8 cellular contexts compared by ENCODE assay signal in the genomic region with DNA sequence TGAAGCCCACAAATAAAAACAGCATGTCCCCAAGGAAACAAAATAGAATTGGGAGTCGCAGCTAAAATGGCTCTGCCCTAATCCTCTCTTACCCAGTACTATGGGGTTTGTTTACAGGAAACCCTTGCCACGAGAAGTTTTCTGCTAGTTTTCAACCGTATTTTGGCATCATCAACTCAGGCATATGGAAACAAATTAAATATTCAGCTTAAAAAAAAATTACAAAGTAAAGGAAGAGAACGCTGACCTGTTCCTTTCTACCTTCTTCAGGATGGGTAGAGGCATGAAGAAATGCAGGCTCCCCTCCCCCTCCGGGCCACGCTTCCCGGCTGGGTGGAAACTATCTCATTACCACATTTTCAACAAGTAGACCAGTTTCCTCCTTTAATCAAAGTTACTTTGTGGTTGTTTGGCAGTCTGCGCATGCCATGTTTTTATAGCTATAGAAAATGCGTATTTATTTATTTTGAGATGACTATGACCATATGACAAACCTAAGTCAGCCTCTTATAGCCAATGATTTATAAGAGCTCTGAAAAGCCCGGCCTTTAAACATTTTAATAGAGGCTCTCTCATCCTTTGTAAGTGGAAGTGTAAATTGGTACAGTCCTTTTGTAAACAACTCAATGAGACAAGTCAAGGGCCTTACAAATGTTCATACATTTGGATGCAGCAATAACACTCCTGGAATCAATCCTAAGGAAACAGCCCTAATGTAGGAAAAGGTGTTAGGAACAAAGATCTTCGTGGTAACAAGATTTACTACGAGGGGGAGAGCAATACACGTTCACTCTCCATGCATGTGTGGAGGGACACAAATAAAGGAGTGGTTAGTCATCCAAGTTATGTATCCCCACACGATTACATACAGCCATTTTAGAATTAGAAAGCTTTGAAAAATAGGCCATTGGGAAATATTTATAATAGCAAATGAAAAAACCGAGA. TPM values are rescaled to one million over a fixed set of nuclear protein-coding genes. Genes with fewer than 3 reads are reported as not detected.
DNase-seq lines count a peak whose midpoint lies in the region; ATAC-seq lines count a peak whose summit lies in the region.

No MANE protein-coding gene starts in this region.

- intact Hi-C loops in left ventricle myocardium superior (cut with micrococcal nuclease): no loop called here

- no peaks in the 10 kb centered on the region for H3K27me3 Mint-ChIP-seq in CD8-positive, alpha-beta memory T cell

- peak overlapping the region; percentile 55 for H3K4me3 ChIP-seq in CD8-positive, alpha-beta memory T cell (ENCODE audit: low read length)

- H3K27ac Mint-ChIP-seq in CD8-positive, alpha-beta memory T cell: peak overlapping the region; percentile 94 to 98 (median 97)

- H3K4me1 ChIP-seq in CD8-positive, alpha-beta memory T cell (ENCODE audit: insufficient read depth, low read length): peaks cover 25% of the 10 kb centered on the region

- H3K36me3 ChIP-seq in CD8-positive, alpha-beta memory T cell (ENCODE audit: insufficient read depth, low read length): no peaks in the 10 kb centered on the region

- H3K9me3 Mint-ChIP-seq in CD8-positive, alpha-beta memory T cell: no peaks in the 10 kb centered on the region

- H3K4me1 Mint-ChIP-seq in CD8-positive, alpha-beta memory T cell: peaks cover 26 to 41% (median 28%) of the 10 kb centered on the region in 3 donors

- ATAC-seq in HG02678 (IDR thresholded peaks at IDR 0.05; ENCODE audit: unreplicated experiment) (peak; percentile 40), left ventricle myocardium superior (peak; percentile 46), HG03469 (IDR thresholded peaks at IDR 0.05; ENCODE audit: unreplicated experiment) (no peak), GM19023 (IDR thresholded peaks at IDR 0.05; ENCODE audit: unreplicated experiment) (no peak)

- DNase-seq in CD8-positive, alpha-beta memory T cell: peak; percentile 43 to 88 (median 85)
- DNase-seq in NOMO-1 treated with DMSO at 0.1 percent for 48 hours (lab: John Stamatoyannopoulos, UW; ENCODE audit: unreplicated experiment): peak; percentile 64
- peak; percentile 76 for DNase-seq in activated T-cell treated with anti-CD3 and anti-CD28 coated beads, Interleukin-2, amount 50 U/mL, for 1 hour
- peak; percentile 60 for DNase-seq in left ventricle myocardium superior
- DNase-seq in stimulated activated CD4-positive, alpha-beta T cell treated with anti-CD3 and anti-CD28 coated beads, Interleukin-15, amount 100 ng/mL, for 48 hours (ENCODE audit: low read depth in 2 of 2): peak; percentile 61

- H3K9me3 ChIP-seq in CD8-positive, alpha-beta memory T cell (ENCODE audit: low read length): no peaks in the 10 kb centered on the region

- H3K27me3 ChIP-seq in CD8-positive, alpha-beta memory T cell (ENCODE audit: insufficient read depth, low read length, poor library complexity, severe bottlenecking): no peaks in the 10 kb centered on the region

- peaks cover 0 to 17% (median 2%) of the 10 kb centered on the region in 3 donors for H3K36me3 Mint-ChIP-seq in CD8-positive, alpha-beta memory T cell

- H3K4me3 Mint-ChIP-seq in CD8-positive, alpha-beta memory T cell: peak overlapping the region; percentile 88 to 96 (median 93)

- CTCF ChIA-PET in CD8-positive, alpha-beta memory T cell (lab: Charles Lee): interaction anchor here (0.6 to 2.4 kb wide), 17 partner anchors 11 to 306 kb away, joined by 3 to 16 read pairs (median 6); partner anchors contain the start of gene ZNF217

- peak overlapping the region; percentile 85 for H3K27ac ChIP-seq in CD8-positive, alpha-beta memory T cell (ENCODE audit: low read depth, low read length)

- POLR2A ChIA-PET in CD8-positive, alpha-beta memory T cell (lab: Charles Lee): interaction anchor here (0.5 to 2.0 kb wide), 18 partner anchors 11 to 322 kb away, joined by 3 to 30 read pairs (median 5); partner anchors contain the start of gene ZNF217

RNA-seq across cellular contexts. Expression of gene ZNF217, which starts 16.1 kb away (rescaled TPM):
- 10 to 100 TPM; 52.5 to 54.3 TPM for total RNA-seq in CD8-positive, alpha-beta memory T cell
- polyA plus RNA-seq in CD8-positive, alpha-beta memory T cell: 24.0 TPM
- total RNA-seq in left ventricle myocardium superior: 8.0 TPM

Comparison
In these comparisons a context has a peak if more than half of its experiments do, and no peak if none do; other contexts are left out.
1. ATAC-seq: peak in HG02678 (single experiment) and left ventricle myocardium superior (single experiment); none in HG03469 (single experiment) and GM19023 (single experiment).
2. Peak in every context shown above with its lines, with median percentiles within 50 percentile points of each other: DNase-seq.